ENCODE assay signal across 33 cellular contexts in genomic region chr6:36180126-36180525, GRCh38. TPM values are rescaled to one million over a fixed set of nuclear protein-coding genes. Genes with fewer than 3 reads are reported as not detected.
DNase-seq lines count a peak whose midpoint lies in the region; ATAC-seq, FAIRE-seq and TF ChIP-seq lines count a peak whose summit lies in the region.
"Had no signal": no experiment of that assay in that cellular context is flagged by ENCODE, and none has a peak within 500 bp of the region (broad histone marks: within the 10 kb centered on the region; RNA-seq: fewer than 3 reads in every experiment).

No MANE protein-coding gene starts in this region.

- H2AFZ ChIP-seq in HepG2 (ENCODE audit: low read length) (no peak overlapping the region), neural progenitor cell (replicated peaks) (no peak overlapping the region)

- H3K9ac ChIP-seq in HepG2 (ENCODE audit: insufficient read depth, low read depth, low read length) (no peak overlapping the region), neural progenitor cell (no peak overlapping the region)
- H3K9ac ChIP-seq: BLaER1; BLaER1 treated with 17β-estradiol and CSF1 and Interleukin-3, amounts not matched to agents 10 nM and 100 nM had no signal

- CTCF ChIA-PET in HepG2 (lab: Yijun Ruan, JAX; ENCODE audit: low intra/inter-chr PET ratio, low total read pairs), result no interaction called here

- H3K9me3 Mint-ChIP-seq in neural progenitor cell, result peaks cover 42% of the 10 kb centered on the region

- no peak overlapping the region for H3K4me3 Mint-ChIP-seq in neural progenitor cell
- H3K4me3 Mint-ChIP-seq: B cell; CD14-positive monocyte; CD4-positive, alpha-beta memory T cell; CD4-positive, alpha-beta T cell; CD4-positive, CD25-positive, alpha-beta regulatory T cell; CD8-positive, alpha-beta memory T cell; CD8-positive, alpha-beta T cell had no signal

- no peak overlapping the region for H3K4me2 ChIP-seq in HepG2 (ENCODE audit: low read depth, low read length)
- no peak overlapping the region for H3K4me2 ChIP-seq in neural progenitor cell
- H3K4me2 ChIP-seq: A549; BLaER1; BLaER1 treated with 17β-estradiol and CSF1 and Interleukin-3, amounts not matched to agents 10 nM and 100 nM had no signal

- intact Hi-C loops in HepG2 (cut with micrococcal nuclease; ENCODE audit: unreplicated experiment), result no loop called here
- intact Hi-C loops in right lobe of liver (cut with DNase I), result no loop called here

- FAIRE-seq in HepG2 (lab: Jason Lieb, UNC), result no peak
- FAIRE-seq: A204.1, A549, D721Med had no signal

- H3K79me2 ChIP-seq in HepG2 (ENCODE audit: insufficient read depth, low read length), result no peaks in the 10 kb centered on the region
- no peaks in the 10 kb centered on the region for H3K79me2 ChIP-seq in neural progenitor cell (ENCODE audit: low read depth)

- peaks cover 21% of the 10 kb centered on the region; the same call in 1 of the 2 replicates for H3K9me3 ChIP-seq in HepG2 (ENCODE audit: low read length)
- H3K9me3 ChIP-seq in right lobe of liver, result no peaks in the 10 kb centered on the region
- H3K9me3 ChIP-seq in neural progenitor cell (ENCODE audit: low read depth), result peaks cover 8% of the 10 kb centered on the region

- H3K27me3 ChIP-seq in HepG2 (ENCODE audit: control insufficient read depth in 1 of 2, insufficient read depth in 2 of 2, low read length in 2 of 2) (no peaks in the 10 kb centered on the region), right lobe of liver (no peaks in the 10 kb centered on the region), neural progenitor cell (no peaks in the 10 kb centered on the region)
- H3K27me3 ChIP-seq: BE2C; BLaER1; BLaER1 treated with 17β-estradiol and CSF1 and Interleukin-3, amounts not matched to agents 10 nM and 100 nM had no signal

- ATAC-seq in HepG2 (no peak), right lobe of liver (no peak)
- ATAC-seq: A549; CD8-positive, alpha-beta T cell had no signal

- WGBS in HepG2 (ENCODE audit: low lambda C conversion rate), result 61% methylated on average over 1 of the region's 1 CpG
- WGBS in right lobe of liver (ENCODE audit: insufficient coverage, low coverage, low lambda C conversion rate, missing lambda C conversion rate), result 86% methylated on average over 1 of the region's 1 CpG

- H3F3A ChIP-seq in neural progenitor cell (ENCODE audit: low read depth), result no peaks in the 10 kb centered on the region

- no peak for TF ChIP-seq RAD21 in HepG2 (CRISPR knock-in tag; IDR thresholded peaks at IDR 0.05)

- TF ChIP-seq EP300 in HepG2 (IDR thresholded peaks at IDR 0.05; ENCODE audit: low read depth in 2 of 2, low read length in 2 of 2), result no peak
- TF ChIP-seq EP300 in HepG2 (CRISPR knock-in tag; IDR thresholded peaks at IDR 0.05; ENCODE audit: borderline replicate concordance), result no peak

- no peak for TF ChIP-seq POLR2A in HepG2 (IDR thresholded peaks at IDR 0.05; ENCODE audit: insufficient read depth in 1 of 2, low read depth in 2 of 2, low read length in 2 of 2)
- no peak for TF ChIP-seq POLR2A in right lobe of liver (IDR thresholded peaks at IDR 0.05)

- peaks cover 7% of the 10 kb centered on the region; the same call in 1 of the 2 replicates for H3K4me1 ChIP-seq in HepG2 (ENCODE audit: insufficient read depth, low read length)
- no peaks in the 10 kb centered on the region for H3K4me1 ChIP-seq in right lobe of liver
- no peaks in the 10 kb centered on the region for H3K4me1 ChIP-seq in neural progenitor cell
- H3K4me1 ChIP-seq: A549; BE2C; BLaER1; BLaER1 treated with 17β-estradiol and CSF1 and Interleukin-3, amounts not matched to agents 10 nM and 100 nM; Caco-2 had no signal

- H3K27ac ChIP-seq in HepG2 (ENCODE audit: extremely low read length, insufficient read depth, low read length) (no peak overlapping the region), right lobe of liver (no peak overlapping the region), neural progenitor cell (no peak overlapping the region)
- H3K27ac ChIP-seq: 22Rv1; A549; BLaER1; BLaER1 treated with 17β-estradiol and CSF1 and Interleukin-3, amounts not matched to agents 10 nM and 100 nM; C4-2B had no signal

- H3K4me3 ChIP-seq in HepG2 (replicated peaks in 1 of 3; ENCODE audit: insufficient read depth in 1 of 3, low read depth in 2 of 3, low read length in 3 of 3), result no peak overlapping the region
- H3K4me3 ChIP-seq in right lobe of liver, result no peak overlapping the region
- H3K4me3 ChIP-seq in neural progenitor cell, result no peak overlapping the region
- H3K4me3 ChIP-seq: A549; BLaER1; BLaER1 treated with 17β-estradiol and CSF1 and Interleukin-3, amounts not matched to agents 10 nM and 100 nM had no signal

- H3K27me3 Mint-ChIP-seq in neural progenitor cell (ENCODE audit: insufficient read depth, low read depth), result no peaks in the 10 kb centered on the region
- H3K27me3 Mint-ChIP-seq: B cell; CD4-positive, alpha-beta T cell had no signal

- BruUV-seq in HepG2 (replicated peaks; lab: Mats Ljungman, UMichigan), result no TSS peak

- H4K20me1 ChIP-seq in HepG2 (ENCODE audit: insufficient read depth, low read length), result no peaks in the 10 kb centered on the region
- no peaks in the 10 kb centered on the region for H4K20me1 ChIP-seq in neural progenitor cell (ENCODE audit: low read depth)
- H4K20me1 ChIP-seq: BLaER1; BLaER1 treated with 17β-estradiol and CSF1 and Interleukin-3, amounts not matched to agents 10 nM and 100 nM had no signal

- peaks cover 7% of the 10 kb centered on the region for H3K36me3 Mint-ChIP-seq in neural progenitor cell

- peak; percentile 44 for DNase-seq in HepG2 (ENCODE audit: low spot score)
- no peak for DNase-seq in right lobe of liver
- peak; percentile 12 for DNase-seq in neural progenitor cell (ENCODE audit: low spot score)
- no peak for DNase-seq in NCI-H748 (lab: John Stamatoyannopoulos, UW; ENCODE audit: unreplicated experiment)
- DNase-seq: 8988T; ACHN; AML-193; BE2C; C1 segment of cervical spinal cord; Caco-2; Calu3; CD4-positive, alpha-beta memory T cell; CD4-positive, alpha-beta T cell; CD4-positive, CD25-positive, alpha-beta regulatory T cell; CD8-positive, alpha-beta memory T cell; CD8-positive, alpha-beta T cell; COR-L47; DMS 273 treated with DMSO at 0.1 percent for 48 hours; DMS153; DMS53; DMS79; DMS79 treated with DMSO at 0.1 percent for 48 hours; DND-41; EL had no signal

- in situ Hi-C loops in HepG2 (cut with HindIII; ENCODE audit: extremely low pct_ligation_motif_present, low pct_unique_long_range_greater_than_20kb), result no loop called here

- no peaks in the 10 kb centered on the region for H3K36me3 ChIP-seq in HepG2 (replicated peaks in 1 of 2; ENCODE audit: control insufficient read depth in 1 of 2, insufficient read depth in 2 of 2, low read length in 2 of 2)
- no peaks in the 10 kb centered on the region for H3K36me3 ChIP-seq in right lobe of liver
- H3K36me3 ChIP-seq in neural progenitor cell, result no peaks in the 10 kb centered on the region
- H3K36me3 ChIP-seq: BE2C, BLaER1 had no signal

- TF ChIP-seq CTCF in HepG2 (CRISPR knock-in tag; IDR thresholded peaks at IDR 0.05) (no peak), right lobe of liver (IDR thresholded peaks at IDR 0.05) (no peak), neural progenitor cell (IDR thresholded peaks at IDR 0.05) (no peak)

- POLR2A ChIA-PET in HepG2 (lab: Yijun Ruan, JAX), result no interaction called here

- no peak overlapping the region for H3K27ac Mint-ChIP-seq in neural progenitor cell
- H3K27ac Mint-ChIP-seq: B cell; CD14-positive monocyte; CD4-positive, alpha-beta memory T cell; CD4-positive, alpha-beta T cell; CD4-positive, CD25-positive, alpha-beta regulatory T cell; CD8-positive, alpha-beta memory T cell; CD8-positive, alpha-beta T cell had no signal

- no peaks in the 10 kb centered on the region for H3K4me1 Mint-ChIP-seq in neural progenitor cell
- H3K4me1 Mint-ChIP-seq: B cell; CD4-positive, alpha-beta memory T cell; CD4-positive, CD25-positive, alpha-beta regulatory T cell; CD8-positive, alpha-beta memory T cell had no signal

RNA-seq across cellular contexts. Expression of gene BRPF3, which starts 16.4 kb away (rescaled TPM):
- total RNA-seq in HepG2 (2016; rRNA removed; fragmentation: Illumina TruSeq; extraction: Trizol) (12.3 and 14.7 TPM in 2 replicates), right lobe of liver (10 to 100 TPM; 14.2 to 20.8 (median 18.6) TPM), neural progenitor cell (ENCODE audit: low replicate concordance) (14.1 and 25.6 TPM in 2 replicates)
- total RNA-seq in HepG2 (2016; cell fraction: cytosol; rRNA removed; fragmentation: Illumina TruSeq; extraction: Trizol; ENCODE audit: low read depth), result 2.7 and 4.1 TPM in 2 replicates
- total RNA-seq in HepG2 (2016; cell fraction: insoluble cytoplasmic fraction; rRNA removed; fragmentation: Illumina TruSeq; extraction: Trizol), result 13.1 and 13.7 TPM in 2 replicates
- 13.7 and 14.6 TPM in 2 replicates for total RNA-seq in HepG2 (2016; cell fraction: membrane; rRNA removed; fragmentation: Illumina TruSeq; extraction: Trizol)
- 20.5 and 24.2 TPM in 2 replicates for total RNA-seq in HepG2 (2016; cell fraction: nucleus; rRNA removed; fragmentation: Illumina TruSeq; extraction: Trizol)
- 22.9 and 25.2 TPM in 2 replicates for polyA plus RNA-seq in HepG2 (2011; rRNA removed)
- polyA plus RNA-seq in HepG2 (2011; cell fraction: cytosol; rRNA removed), result 17.0 and 19.9 TPM in 2 replicates
- 34.9 and 37.6 TPM in 2 replicates for polyA plus RNA-seq in HepG2 (2011; cell fraction: nucleus; rRNA removed)
- polyA plus RNA-seq in HepG2 (2012), result 27.0 and 27.6 TPM in 2 replicates
- 3.5 and 4.2 TPM in 2 replicates for polyA plus RNA-seq in HepG2 (2016; cell fraction: cytosol; fragmentation: Illumina TruSeq; extraction: Trizol; ENCODE audit: low read depth)
- polyA plus RNA-seq in HepG2 (2016; cell fraction: insoluble cytoplasmic fraction; fragmentation: Illumina TruSeq; extraction: Trizol; ENCODE audit: low read depth), result 29.3 and 35.1 TPM in 2 replicates
- polyA plus RNA-seq in HepG2 (2016; cell fraction: membrane; fragmentation: Illumina TruSeq; extraction: Trizol; ENCODE audit: low read depth), result 18.5 and 19.9 TPM in 2 replicates
- polyA plus RNA-seq in HepG2 (2016; cell fraction: nucleus; fragmentation: Illumina TruSeq; extraction: Trizol; ENCODE audit: insufficient read depth, low read depth), result 41.3 and 46.6 TPM in 2 replicates
- polyA minus RNA-seq in HepG2 (2011; rRNA and poly(A)+ RNA removed; ENCODE audit: low replicate concordance), result 16.1 and 49.4 TPM in 2 replicates
- 10.9 and 14.6 TPM in 2 replicates for polyA minus RNA-seq in HepG2 (2011; cell fraction: cytosol; rRNA and poly(A)+ RNA removed)
- 61.0 and 69.4 TPM in 2 replicates for polyA minus RNA-seq in HepG2 (2011; cell fraction: nucleus; rRNA and poly(A)+ RNA removed)

RNA-seq across cellular contexts. Expression of gene MAPK13, which starts 49.8 kb away (rescaled TPM):
- 12.7 and 17.8 TPM in 2 replicates for total RNA-seq in HepG2 (2016; rRNA removed; fragmentation: Illumina TruSeq; extraction: Trizol)
- total RNA-seq in HepG2 (2016; cell fraction: cytosol; rRNA removed; fragmentation: Illumina TruSeq; extraction: Trizol; ENCODE audit: low read depth), result 6.7 and 7.7 TPM in 2 replicates
- 13.2 and 13.6 TPM in 2 replicates for total RNA-seq in HepG2 (2016; cell fraction: insoluble cytoplasmic fraction; rRNA removed; fragmentation: Illumina TruSeq; extraction: Trizol)
- total RNA-seq in HepG2 (2016; cell fraction: membrane; rRNA removed; fragmentation: Illumina TruSeq; extraction: Trizol), result 16.3 and 17.8 TPM in 2 replicates
- total RNA-seq in HepG2 (2016; cell fraction: nucleus; rRNA removed; fragmentation: Illumina TruSeq; extraction: Trizol), result 12.2 and 12.8 TPM in 2 replicates
- polyA plus RNA-seq in HepG2 (2011; rRNA removed), result 43.4 and 48.6 TPM in 2 replicates
- polyA plus RNA-seq in HepG2 (2011; cell fraction: cytosol; rRNA removed), result 29.8 and 31.4 TPM in 2 replicates
- polyA plus RNA-seq in HepG2 (2011; cell fraction: nucleus; rRNA removed), result 203 and 226 TPM in 2 replicates
- 27.9 and 35.1 TPM in 2 replicates for polyA plus RNA-seq in HepG2 (2012)
- polyA plus RNA-seq in HepG2 (2016; cell fraction: cytosol; fragmentation: Illumina TruSeq; extraction: Trizol; ENCODE audit: low read depth), result 19.7 and 23.2 TPM in 2 replicates
- 26.4 and 34.1 TPM in 2 replicates for polyA plus RNA-seq in HepG2 (2016; cell fraction: insoluble cytoplasmic fraction; fragmentation: Illumina TruSeq; extraction: Trizol; ENCODE audit: low read depth)
- polyA plus RNA-seq in HepG2 (2016; cell fraction: membrane; fragmentation: Illumina TruSeq; extraction: Trizol; ENCODE audit: low read depth), result 27.6 and 29.3 TPM in 2 replicates
- 36.0 and 42.2 TPM in 2 replicates for polyA plus RNA-seq in HepG2 (2016; cell fraction: nucleus; fragmentation: Illumina TruSeq; extraction: Trizol; ENCODE audit: insufficient read depth, low read depth)
- polyA minus RNA-seq in HepG2 (2011; rRNA and poly(A)+ RNA removed; ENCODE audit: low replicate concordance), result 3.1 and 49.1 TPM in 2 replicates
- polyA minus RNA-seq in HepG2 (2011; cell fraction: cytosol; rRNA and poly(A)+ RNA removed), result 16.3 and 18.6 TPM in 2 replicates
- 30.6 and 42.0 TPM in 2 replicates for polyA minus RNA-seq in HepG2 (2011; cell fraction: nucleus; rRNA and poly(A)+ RNA removed)
- total RNA-seq in right lobe of liver, result 1 to 10 TPM; 2.2 to 5.0 (median 3.0) TPM
- total RNA-seq in neural progenitor cell (ENCODE audit: low replicate concordance), result 0.13 and 1.1 TPM in 2 replicates

Comparison
In these comparisons a context has a peak if more than half of its experiments do, and no peak if none do; other contexts are left out.
1. DNase-seq: peak in HepG2 (single experiment) and neural progenitor cell (single experiment); none in right lobe of liver (0 of 3) and NCI-H748 (single experiment).